1 cellular context compared by ENCODE assay signal in genomic region chr1:15154480-15155036, GRCh38.
TF ChIP-seq lines count a peak whose summit lies in the region.

No MANE protein-coding gene starts in this region.

TF ChIP-seq in HCT116, 20 proteins besides CTCF, POLR2A, EP300 and RAD21 (continued from another document):
- TF ChIP-seq REST (IDR thresholded peaks at IDR 0.05; ENCODE audit: low read depth) (no peak), FOSL1 (IDR thresholded peaks at IDR 0.05; ENCODE audit: low read depth) (no peak), POLR2AphosphoS5 (IDR thresholded peaks at IDR 0.05; ENCODE audit: low read depth, low read length) (no peak), ELF1 (IDR thresholded peaks at IDR 0.05; ENCODE audit: borderline replicate concordance, low read depth) (no peak), ZBTB33 (IDR thresholded peaks at IDR 0.05; ENCODE audit: extremely low read depth, insufficient replicate concordance, low read length) (no peak), CBX3 (IDR thresholded peaks at IDR 0.05; ENCODE audit: low read depth) (no peak), EZH2phosphoT487 (IDR thresholded peaks at IDR 0.05; ENCODE audit: borderline replicate concordance) (no peak)
TF ChIP-seq in HCT116: peak in this region for 0.
